ENCODE assay signal across 9 cellular contexts in genomic region chr7:30800785-30801252, GRCh38. TPM values are rescaled to one million over a fixed set of nuclear protein-coding genes. Genes with fewer than 3 reads are reported as not detected.
DNase-seq lines count a peak whose midpoint lies in the region; ATAC-seq and TF ChIP-seq lines count a peak whose summit lies in the region.
"Had no signal": no experiment of that assay in that cellular context is flagged by ENCODE, and none has a peak within 500 bp of the region (broad histone marks: within the 10 kb centered on the region; RNA-seq: fewer than 3 reads in every experiment).

No MANE protein-coding gene starts in this region.

- no peak overlapping the region for H3K4me3 ChIP-seq in GM12865 (ENCODE audit: low read depth, low read length)
- H3K4me3 ChIP-seq: skin epidermis had no signal

- DNase-seq in AG08395 (ENCODE audit: low spot score) (peak; percentile 83), GM12865 (ENCODE audit: low read depth) (peak; percentile 81), NCI-H226 (peak; percentile 66), foreskin keratinocyte (peak; percentile 70 to 81), omental fat pad (ENCODE audit: low spot score) (no peak)
- DNase-seq in activated CD4-positive, alpha-beta T cell treated with anti-CD3 and anti-CD28 coated beads, Interleukin-2, amount 10 ng/mL, durations not matched to agents 7 days and 5 days: peak; percentile 58

- H3K4me1 ChIP-seq in foreskin keratinocyte: peaks cover 52% of the 10 kb centered on the region

- TF ChIP-seq CTCF in GM12865 (IDR thresholded peaks at IDR 0.05; ENCODE audit: insufficient read depth, low read depth, low read length, missing control alignments) (peak; percentile 70), foreskin keratinocyte (conservative IDR thresholded peaks at IDR 0.05) (peak; percentile 90), omental fat pad (IDR thresholded peaks at IDR 0.05) (no peak)

- no peaks in the 10 kb centered on the region for H3K9me3 Mint-ChIP-seq in activated CD4-positive, alpha-beta T cell treated with anti-CD3 and anti-CD28 coated beads, Interleukin-2, amount 10 ng/mL, durations not matched to agents 7 days and 5 days

- no peaks in the 10 kb centered on the region for H3K27me3 Mint-ChIP-seq in activated CD4-positive, alpha-beta T cell treated with anti-CD3 and anti-CD28 coated beads, Interleukin-2, amount 10 ng/mL, durations not matched to agents 7 days and 5 days

- no peaks in the 10 kb centered on the region for H3K27me3 ChIP-seq in foreskin keratinocyte

- H3K36me3 Mint-ChIP-seq in activated CD4-positive, alpha-beta T cell treated with anti-CD3 and anti-CD28 coated beads, Interleukin-2, amount 10 ng/mL, durations not matched to agents 7 days and 5 days (ENCODE audit: low read depth): no peaks in the 10 kb centered on the region

- POLR2A ChIA-PET in activated CD4-positive, alpha-beta T cell treated with anti-CD3 and anti-CD28 coated beads, Interleukin-2, amount 10 ng/mL, durations not matched to agents 7 days and 5 days (lab: Charles Lee): no interaction called here

- no peak overlapping the region for H3K4me3 Mint-ChIP-seq in activated CD4-positive, alpha-beta T cell treated with anti-CD3 and anti-CD28 coated beads, Interleukin-2, amount 10 ng/mL, durations not matched to agents 7 days and 5 days

- ATAC-seq in HG03060 (IDR thresholded peaks at IDR 0.05; ENCODE audit: low read depth, unreplicated experiment) (peak; percentile 17), foreskin keratinocyte (peak; percentile 31), omental fat pad (ENCODE audit: low FRiP score) (peak; percentile 34), HG03439 (IDR thresholded peaks at IDR 0.05; ENCODE audit: unreplicated experiment) (no peak)

- H3K27ac Mint-ChIP-seq in activated CD4-positive, alpha-beta T cell treated with anti-CD3 and anti-CD28 coated beads, Interleukin-2, amount 10 ng/mL, durations not matched to agents 7 days and 5 days: no peak overlapping the region

- no peak overlapping the region for H3K27ac ChIP-seq in foreskin keratinocyte

- CTCF ChIA-PET in activated CD4-positive, alpha-beta T cell treated with anti-CD3 and anti-CD28 coated beads, Interleukin-2, amount 10 ng/mL, durations not matched to agents 7 days and 5 days (lab: Charles Lee): interaction anchor here (1.2 to 1.4 kb wide), 2 partner anchors 174 to 183 kb away, joined by 5 to 7 read pairs; no protein-coding TSS in a partner anchor

- peaks cover 23% of the 10 kb centered on the region for H3K4me1 Mint-ChIP-seq in activated CD4-positive, alpha-beta T cell treated with anti-CD3 and anti-CD28 coated beads, Interleukin-2, amount 10 ng/mL, durations not matched to agents 7 days and 5 days

RNA-seq across cellular contexts. Expression of gene MINDY4, which starts 29.6 kb away (rescaled TPM):
- total RNA-seq in activated CD4-positive, alpha-beta T cell treated with anti-CD3 and anti-CD28 coated beads, Interleukin-2, amount 10 ng/mL, durations not matched to agents 7 days and 5 days: 1 to 10 TPM; 1.3 to 1.8 TPM
- total RNA-seq in foreskin keratinocyte: 3.0 and 3.5 TPM in 2 replicates
- polyA plus RNA-seq in foreskin keratinocyte: 0.97 and 1.4 TPM in 2 replicates
- 10 to 100 TPM; 11.0 to 30.9 (median 18.9) TPM for total RNA-seq in omental fat pad

RNA-seq across cellular contexts. Expression of gene INMT, which starts 48.9 kb away (rescaled TPM):
- total RNA-seq in activated CD4-positive, alpha-beta T cell treated with anti-CD3 and anti-CD28 coated beads, Interleukin-2, amount 10 ng/mL, durations not matched to agents 7 days and 5 days: 1 to 10 TPM; 1.3 to 2.5 TPM
- total RNA-seq in foreskin keratinocyte (not detected in 2 replicates), omental fat pad (100 to 1,000 TPM; 156 to 545 (median 222) TPM)
- not detected in 2 replicates for polyA plus RNA-seq in foreskin keratinocyte

Comparison
In these comparisons a context has a peak if more than half of its experiments do, and no peak if none do; other contexts are left out.
1. CTCF ChIP-seq: peak in GM12865 (single experiment) and foreskin keratinocyte (single experiment); none in omental fat pad (0 of 3).
2. RNA of gene INMT, which starts 48.9 kb away (total RNA-seq): 156 to 545 TPM in omental fat pad; 1.3 to 2.5 TPM in activated CD4-positive, alpha-beta T cell treated with anti-CD3 and anti-CD28 coated beads, Interleukin-2, amount 10 ng/mL, durations not matched to agents 7 days and 5 days and not detected in foreskin keratinocyte; every median in the first group is over 10 times any median in the second.